In the genomic region with DNA sequence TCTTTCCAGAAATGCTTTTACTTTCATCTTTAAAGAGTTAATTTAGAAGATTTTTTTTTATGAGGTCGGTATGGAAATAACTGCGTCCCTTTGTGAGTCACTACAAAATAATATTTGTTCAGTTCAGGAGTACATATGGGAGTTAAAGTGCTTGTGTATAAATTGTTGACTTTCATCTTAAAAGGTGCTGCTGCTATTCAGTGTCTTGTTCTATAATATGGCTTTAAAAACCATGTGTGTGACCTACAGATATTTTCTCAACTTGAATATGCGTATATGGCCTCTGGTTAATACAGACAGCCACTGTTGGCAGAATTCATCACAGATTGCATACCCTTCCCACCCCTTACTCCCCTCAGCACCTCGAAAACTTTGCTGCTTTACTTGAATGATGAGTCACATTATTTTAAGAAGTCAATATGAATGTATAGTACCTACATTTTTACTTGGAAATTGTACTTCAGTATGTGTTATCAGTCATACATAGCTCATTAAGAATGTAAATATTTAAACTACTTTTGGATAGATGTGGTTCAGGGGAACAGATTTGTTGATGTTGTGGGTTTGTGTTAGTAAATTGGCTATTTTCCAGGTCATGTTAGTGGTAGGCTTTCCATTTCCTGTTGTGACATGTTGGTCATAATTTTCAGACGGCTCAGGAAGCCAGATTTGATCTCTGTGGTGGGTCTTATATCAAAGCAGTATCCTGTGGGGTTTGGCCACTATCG, we compare ENCODE assay signal across 1 cellular context.
A peak's percentile ranks its signal among the peaks of the same experiment; 100 is the strongest.
TF ChIP-seq lines count a peak whose summit lies in the region.

No MANE protein-coding gene starts in this region.

TF ChIP-seq in GM12878, 131 proteins besides CTCF, POLR2A, EP300 and RAD21 (continued from another document and continues in another):
- TF ChIP-seq, protein P1, sequence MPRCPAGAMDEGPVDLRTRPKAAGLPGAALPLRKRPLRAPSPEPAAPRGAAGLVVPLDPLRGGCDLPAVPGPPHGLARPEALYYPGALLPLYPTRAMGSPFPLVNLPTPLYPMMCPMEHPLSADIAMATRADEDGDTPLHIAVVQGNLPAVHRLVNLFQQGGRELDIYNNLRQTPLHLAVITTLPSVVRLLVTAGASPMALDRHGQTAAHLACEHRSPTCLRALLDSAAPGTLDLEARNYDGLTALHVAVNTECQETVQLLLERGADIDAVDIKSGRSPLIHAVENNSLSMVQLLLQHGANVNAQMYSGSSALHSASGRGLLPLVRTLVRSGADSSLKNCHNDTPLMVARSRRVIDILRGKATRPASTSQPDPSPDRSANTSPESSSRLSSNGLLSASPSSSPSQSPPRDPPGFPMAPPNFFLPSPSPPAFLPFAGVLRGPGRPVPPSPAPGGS (IDR thresholded peaks at IDR 0.05; ENCODE audit: borderline replicate concordance, insufficient read depth, low read depth, low read length, poor library complexity, severe bottlenecking) = no peak
- TF ChIP-seq BRCA1 (IDR thresholded peaks at IDR 0.05; ENCODE audit: low read depth, low read length) (no peak), MTA2 (IDR thresholded peaks at IDR 0.05; ENCODE audit: low read depth) (peak; percentile 38; the same call in 1 of the 2 replicates), MXI1 (IDR thresholded peaks at IDR 0.05; ENCODE audit: low read depth, low read length) (0 out of 2 replicates have a peak, but pooled peaks have one; percentile 15), NRF1 (conservative IDR thresholded peaks at IDR 0.05; ENCODE audit: low read depth, low read length) (no peak), HDAC2 (IDR thresholded peaks at IDR 0.05) (no peak), NBN (IDR thresholded peaks at IDR 0.05) (no peak), SUZ12 (IDR thresholded peaks at IDR 0.05; ENCODE audit: unreplicated experiment) (no peak), SMAD1 (IDR thresholded peaks at IDR 0.05; ENCODE audit: low read depth, partially characterized antibody) (peak; percentile 74), FOXK2 (IDR thresholded peaks at IDR 0.05) (no peak), KLF5 (IDR thresholded peaks at IDR 0.05; ENCODE audit: partially characterized antibody) (no peak), IRF4 (IDR thresholded peaks at IDR 0.05; ENCODE audit: low read depth, low read length) (no peak), MEF2B (IDR thresholded peaks at IDR 0.05; ENCODE audit: partially characterized antibody, poor library complexity, severe bottlenecking) (no peak), ZNF207 (IDR thresholded peaks at IDR 0.05; ENCODE audit: borderline replicate concordance) (no peak), BMI1 (IDR thresholded peaks at IDR 0.05; ENCODE audit: borderline replicate concordance) (no peak), ZZZ3 (IDR thresholded peaks at IDR 0.05; ENCODE audit: control insufficient read depth, insufficient read length, low read depth) (no peak), SMC3 (IDR thresholded peaks at IDR 0.05; ENCODE audit: borderline replicate concordance, low read length) (no peak), RUNX3 (IDR thresholded peaks at IDR 0.05; ENCODE audit: low read length) (peak; percentile 82), CREB1 (IDR thresholded peaks at IDR 0.05; ENCODE audit: low read depth) (0 out of 2 replicates have a peak, but pooled peaks have one; percentile 26), KDM1A (IDR thresholded peaks at IDR 0.05; ENCODE audit: borderline replicate concordance) (no peak), PAX8 (IDR thresholded peaks at IDR 0.05) (no peak), SPI1 (IDR thresholded peaks at IDR 0.05; ENCODE audit: borderline replicate concordance, insufficient read depth, low read depth, low read length) (no peak), STAT3 (IDR thresholded peaks at IDR 0.05; ENCODE audit: low read depth, low read length) (no peak), ETV6 (conservative IDR thresholded peaks at IDR 0.05 in 1 of 2, IDR thresholded peaks at IDR 0.05 in 1 of 2; ENCODE audit: borderline replicate concordance in 1 of 2, low read depth in 1 of 2) (no peak), MYC (IDR thresholded peaks at IDR 0.05; ENCODE audit: insufficient read depth, insufficient read length, insufficient replicate concordance, low read length, severe bottlenecking) (no peak), SREBF2 (IDR thresholded peaks at IDR 0.05; ENCODE audit: low read length) (no peak), IKZF2 (IDR thresholded peaks at IDR 0.05) (peak; percentile 29 to 32; a peak in 1 of 4 replicates), PAX5 (IDR thresholded peaks at IDR 0.05; ENCODE audit: borderline replicate concordance, low read depth, low read length) (no peak), HDAC6 (IDR thresholded peaks at IDR 0.05; ENCODE audit: unreplicated experiment) (no peak), FOXM1 (IDR thresholded peaks at IDR 0.05; ENCODE audit: low read depth, low read length) (0 out of 2 replicates have a peak, but pooled peaks have one; percentile 34), NR2C2 (IDR thresholded peaks at IDR 0.05; ENCODE audit: borderline replicate concordance, control insufficient read depth, insufficient read length, low read depth) (no peak), YBX1 (IDR thresholded peaks at IDR 0.05) (no peak), SRF (IDR thresholded peaks at IDR 0.05; ENCODE audit: low read depth in 2 of 2, low read length in 2 of 2) (no peak), CHD4 (IDR thresholded peaks at IDR 0.05) (no peak), CBFB (IDR thresholded peaks at IDR 0.05; ENCODE audit: low read depth) (no peak), TCF3 (IDR thresholded peaks at IDR 0.05; ENCODE audit: borderline replicate concordance, insufficient read depth, low read depth, low read length) (no peak), IKZF1 (conservative IDR thresholded peaks at IDR 0.05) (no peak)
- TF ChIP-seq, protein P2, sequence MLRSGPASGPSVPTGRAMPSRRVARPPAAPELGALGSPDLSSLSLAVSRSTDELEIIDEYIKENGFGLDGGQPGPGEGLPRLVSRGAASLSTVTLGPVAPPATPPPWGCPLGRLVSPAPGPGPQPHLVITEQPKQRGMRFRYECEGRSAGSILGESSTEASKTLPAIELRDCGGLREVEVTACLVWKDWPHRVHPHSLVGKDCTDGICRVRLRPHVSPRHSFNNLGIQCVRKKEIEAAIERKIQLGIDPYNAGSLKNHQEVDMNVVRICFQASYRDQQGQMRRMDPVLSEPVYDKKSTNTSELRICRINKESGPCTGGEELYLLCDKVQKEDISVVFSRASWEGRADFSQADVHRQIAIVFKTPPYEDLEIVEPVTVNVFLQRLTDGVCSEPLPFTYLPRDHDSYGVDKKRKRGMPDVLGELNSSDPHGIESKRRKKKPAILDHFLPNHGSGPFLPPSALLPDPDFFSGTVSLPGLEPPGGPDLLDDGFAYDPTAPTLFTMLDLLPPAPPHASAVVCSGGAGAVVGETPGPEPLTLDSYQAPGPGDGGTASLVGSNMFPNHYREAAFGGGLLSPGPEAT (IDR thresholded peaks at IDR 0.05; ENCODE audit: low read depth) = no peak
- TF ChIP-seq, protein P3, sequence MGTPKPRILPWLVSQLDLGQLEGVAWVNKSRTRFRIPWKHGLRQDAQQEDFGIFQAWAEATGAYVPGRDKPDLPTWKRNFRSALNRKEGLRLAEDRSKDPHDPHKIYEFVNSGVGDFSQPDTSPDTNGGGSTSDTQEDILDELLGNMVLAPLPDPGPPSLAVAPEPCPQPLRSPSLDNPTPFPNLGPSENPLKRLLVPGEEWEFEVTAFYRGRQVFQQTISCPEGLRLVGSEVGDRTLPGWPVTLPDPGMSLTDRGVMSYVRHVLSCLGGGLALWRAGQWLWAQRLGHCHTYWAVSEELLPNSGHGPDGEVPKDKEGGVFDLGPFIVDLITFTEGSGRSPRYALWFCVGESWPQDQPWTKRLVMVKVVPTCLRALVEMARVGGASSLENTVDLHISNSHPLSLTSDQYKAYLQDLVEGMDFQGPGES (IDR thresholded peaks at IDR 0.05) = no peak
- TF ChIP-seq, protein P4, sequence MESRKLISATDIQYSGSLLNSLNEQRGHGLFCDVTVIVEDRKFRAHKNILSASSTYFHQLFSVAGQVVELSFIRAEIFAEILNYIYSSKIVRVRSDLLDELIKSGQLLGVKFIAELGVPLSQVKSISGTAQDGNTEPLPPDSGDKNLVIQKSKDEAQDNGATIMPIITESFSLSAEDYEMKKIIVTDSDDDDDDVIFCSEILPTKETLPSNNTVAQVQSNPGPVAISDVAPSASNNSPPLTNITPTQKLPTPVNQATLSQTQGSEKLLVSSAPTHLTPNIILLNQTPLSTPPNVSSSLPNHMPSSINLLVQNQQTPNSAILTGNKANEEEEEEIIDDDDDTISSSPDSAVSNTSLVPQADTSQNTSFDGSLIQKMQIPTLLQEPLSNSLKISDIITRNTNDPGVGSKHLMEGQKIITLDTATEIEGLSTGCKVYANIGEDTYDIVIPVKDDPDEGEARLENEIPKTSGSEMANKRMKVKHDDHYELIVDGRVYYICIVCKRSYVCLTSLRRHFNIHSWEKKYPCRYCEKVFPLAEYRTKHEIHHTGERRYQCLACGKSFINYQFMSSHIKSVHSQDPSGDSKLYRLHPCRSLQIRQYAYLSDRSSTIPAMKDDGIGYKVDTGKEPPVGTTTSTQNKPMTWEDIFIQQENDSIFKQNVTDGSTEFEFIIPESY (IDR thresholded peaks at IDR 0.05) = no peak
- TF ChIP-seq, protein P5, sequence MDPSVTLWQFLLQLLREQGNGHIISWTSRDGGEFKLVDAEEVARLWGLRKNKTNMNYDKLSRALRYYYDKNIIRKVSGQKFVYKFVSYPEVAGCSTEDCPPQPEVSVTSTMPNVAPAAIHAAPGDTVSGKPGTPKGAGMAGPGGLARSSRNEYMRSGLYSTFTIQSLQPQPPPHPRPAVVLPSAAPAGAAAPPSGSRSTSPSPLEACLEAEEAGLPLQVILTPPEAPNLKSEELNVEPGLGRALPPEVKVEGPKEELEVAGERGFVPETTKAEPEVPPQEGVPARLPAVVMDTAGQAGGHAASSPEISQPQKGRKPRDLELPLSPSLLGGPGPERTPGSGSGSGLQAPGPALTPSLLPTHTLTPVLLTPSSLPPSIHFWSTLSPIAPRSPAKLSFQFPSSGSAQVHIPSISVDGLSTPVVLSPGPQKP (IDR thresholded peaks at IDR 0.05; ENCODE audit: low read depth, low read length) = no peak
- TF ChIP-seq, protein P6, sequence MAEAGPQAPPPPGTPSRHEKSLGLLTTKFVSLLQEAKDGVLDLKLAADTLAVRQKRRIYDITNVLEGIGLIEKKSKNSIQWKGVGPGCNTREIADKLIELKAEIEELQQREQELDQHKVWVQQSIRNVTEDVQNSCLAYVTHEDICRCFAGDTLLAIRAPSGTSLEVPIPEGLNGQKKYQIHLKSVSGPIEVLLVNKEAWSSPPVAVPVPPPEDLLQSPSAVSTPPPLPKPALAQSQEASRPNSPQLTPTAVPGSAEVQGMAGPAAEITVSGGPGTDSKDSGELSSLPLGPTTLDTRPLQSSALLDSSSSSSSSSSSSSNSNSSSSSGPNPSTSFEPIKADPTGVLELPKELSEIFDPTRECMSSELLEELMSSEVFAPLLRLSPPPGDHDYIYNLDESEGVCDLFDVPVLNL (IDR thresholded peaks at IDR 0.05; ENCODE audit: low read depth, low read length) = no peak
- TF ChIP-seq, protein P7, sequence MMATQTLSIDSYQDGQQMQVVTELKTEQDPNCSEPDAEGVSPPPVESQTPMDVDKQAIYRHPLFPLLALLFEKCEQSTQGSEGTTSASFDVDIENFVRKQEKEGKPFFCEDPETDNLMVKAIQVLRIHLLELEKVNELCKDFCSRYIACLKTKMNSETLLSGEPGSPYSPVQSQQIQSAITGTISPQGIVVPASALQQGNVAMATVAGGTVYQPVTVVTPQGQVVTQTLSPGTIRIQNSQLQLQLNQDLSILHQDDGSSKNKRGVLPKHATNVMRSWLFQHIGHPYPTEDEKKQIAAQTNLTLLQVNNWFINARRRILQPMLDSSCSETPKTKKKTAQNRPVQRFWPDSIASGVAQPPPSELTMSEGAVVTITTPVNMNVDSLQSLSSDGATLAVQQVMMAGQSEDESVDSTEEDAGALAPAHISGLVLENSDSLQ (IDR thresholded peaks at IDR 0.05) = no peak
- TF ChIP-seq, protein P8, sequence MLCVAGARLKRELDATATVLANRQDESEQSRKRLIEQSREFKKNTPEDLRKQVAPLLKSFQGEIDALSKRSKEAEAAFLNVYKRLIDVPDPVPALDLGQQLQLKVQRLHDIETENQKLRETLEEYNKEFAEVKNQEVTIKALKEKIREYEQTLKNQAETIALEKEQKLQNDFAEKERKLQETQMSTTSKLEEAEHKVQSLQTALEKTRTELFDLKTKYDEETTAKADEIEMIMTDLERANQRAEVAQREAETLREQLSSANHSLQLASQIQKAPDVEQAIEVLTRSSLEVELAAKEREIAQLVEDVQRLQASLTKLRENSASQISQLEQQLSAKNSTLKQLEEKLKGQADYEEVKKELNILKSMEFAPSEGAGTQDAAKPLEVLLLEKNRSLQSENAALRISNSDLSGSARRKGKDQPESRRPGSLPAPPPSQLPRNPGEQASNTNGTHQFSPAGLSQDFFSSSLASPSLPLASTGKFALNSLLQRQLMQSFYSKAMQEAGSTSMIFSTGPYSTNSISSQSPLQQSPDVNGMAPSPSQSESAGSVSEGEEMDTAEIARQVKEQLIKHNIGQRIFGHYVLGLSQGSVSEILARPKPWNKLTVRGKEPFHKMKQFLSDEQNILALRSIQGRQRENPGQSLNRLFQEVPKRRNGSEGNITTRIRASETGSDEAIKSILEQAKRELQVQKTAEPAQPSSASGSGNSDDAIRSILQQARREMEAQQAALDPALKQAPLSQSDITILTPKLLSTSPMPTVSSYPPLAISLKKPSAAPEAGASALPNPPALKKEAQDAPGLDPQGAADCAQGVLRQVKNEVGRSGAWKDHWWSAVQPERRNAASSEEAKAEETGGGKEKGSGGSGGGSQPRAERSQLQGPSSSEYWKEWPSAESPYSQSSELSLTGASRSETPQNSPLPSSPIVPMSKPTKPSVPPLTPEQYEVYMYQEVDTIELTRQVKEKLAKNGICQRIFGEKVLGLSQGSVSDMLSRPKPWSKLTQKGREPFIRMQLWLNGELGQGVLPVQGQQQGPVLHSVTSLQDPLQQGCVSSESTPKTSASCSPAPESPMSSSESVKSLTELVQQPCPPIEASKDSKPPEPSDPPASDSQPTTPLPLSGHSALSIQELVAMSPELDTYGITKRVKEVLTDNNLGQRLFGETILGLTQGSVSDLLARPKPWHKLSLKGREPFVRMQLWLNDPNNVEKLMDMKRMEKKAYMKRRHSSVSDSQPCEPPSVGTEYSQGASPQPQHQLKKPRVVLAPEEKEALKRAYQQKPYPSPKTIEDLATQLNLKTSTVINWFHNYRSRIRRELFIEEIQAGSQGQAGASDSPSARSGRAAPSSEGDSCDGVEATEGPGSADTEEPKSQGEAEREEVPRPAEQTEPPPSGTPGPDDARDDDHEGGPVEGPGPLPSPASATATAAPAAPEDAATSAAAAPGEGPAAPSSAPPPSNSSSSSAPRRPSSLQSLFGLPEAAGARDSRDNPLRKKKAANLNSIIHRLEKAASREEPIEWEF (IDR thresholded peaks at IDR 0.05; ENCODE audit: insufficient replicate concordance, low read depth, low read length) = no peak
